Comparison of ENCODE assay signal across 19 cellular contexts in genomic region chrX:112913807-112914206, GRCh38.
DNase-seq lines count a peak whose midpoint lies in the region; ATAC-seq, FAIRE-seq and TF ChIP-seq lines count a peak whose summit lies in the region.
"Had no signal": no experiment of that assay in that cellular context is flagged by ENCODE, and none has a peak within 500 bp of the region (broad histone marks: within the 10 kb centered on the region; RNA-seq: fewer than 3 reads in every experiment).

No MANE protein-coding gene starts in this region.

- H3K27me3 ChIP-seq in PC-9 (ENCODE audit: insufficient read depth, low read depth) (no peaks in the 10 kb centered on the region), ascending aorta (no peaks in the 10 kb centered on the region), pancreas (no peaks in the 10 kb centered on the region)
- H3K27me3 ChIP-seq: BE2C had no signal

- H2AFZ ChIP-seq in PC-9, result no peak overlapping the region

- H3K27ac ChIP-seq in PC-9, result no peak overlapping the region
- H3K27ac ChIP-seq in ascending aorta, result no peak overlapping the region
- H3K27ac ChIP-seq in pancreas, result no peak overlapping the region

- H3K9me3 Mint-ChIP-seq in mesothelial cell of epicardium, result peaks cover 13% of the 10 kb centered on the region
- H3K9me3 Mint-ChIP-seq: CD8-positive, alpha-beta T cell had no signal

- ATAC-seq in pancreas, result no peak
- ATAC-seq: CD8-positive, alpha-beta T cell had no signal

- TF ChIP-seq CTCF in AG10803 (conservative IDR thresholded peaks at IDR 0.05; ENCODE audit: low read length), result peak; percentile 7; the same call in 1 of the 2 replicates
- TF ChIP-seq CTCF in PC-9 (conservative IDR thresholded peaks at IDR 0.05), result peak; percentile 60
- TF ChIP-seq CTCF in mesothelial cell of epicardium (IDR thresholded peaks at IDR 0.05; ENCODE audit: unreplicated experiment), result peak; percentile 60
- no peak for TF ChIP-seq CTCF in ascending aorta (IDR thresholded peaks at IDR 0.05)
- no peak for TF ChIP-seq CTCF in pancreas (IDR thresholded peaks at IDR 0.05)

- H3K4me1 ChIP-seq in PC-9 (replicated peaks; ENCODE audit: insufficient read depth) (no peaks in the 10 kb centered on the region), ascending aorta (no peaks in the 10 kb centered on the region), pancreas (no peaks in the 10 kb centered on the region)
- H3K4me1 ChIP-seq: BE2C had no signal

- DNase-seq in AG10803 (ENCODE audit: low read depth) (no peak), COLO829 (ENCODE audit: low spot score) (peak; percentile 23), PC-9 (no peak), mesothelial cell of epicardium (ENCODE audit: low spot score in 2 of 2, unreplicated experiment in 2 of 2) (no peak), ascending aorta (ENCODE audit: low spot score in 2 of 2) (no peak), pancreas (no peak), NCI-H1092 (lab: John Stamatoyannopoulos, UW) (no peak)
- no peak for DNase-seq in activated naive CD4-positive, alpha-beta T cell treated with Interleukin-2 at 50 U/mL for 16 hours
- DNase-seq: ACHN; BE2C; CD8-positive, alpha-beta T cell; IMR-90; NCI-H1092 treated with DMSO at 0.1 percent for 48 hours; NCI-H1694 treated with DMSO at 0.1 percent for 48 hours; NCI-H446 treated with DMSO at 0.1 percent for 48 hours; NCI-H774; SHP77 had no signal

- CTCF ChIA-PET in PC-9 (lab: Charles Lee), result no interaction called here

- no peaks in the 10 kb centered on the region for H3K4me1 Mint-ChIP-seq in mesothelial cell of epicardium

- intact Hi-C loops in PC-9 (cut with micrococcal nuclease; ENCODE audit: unreplicated experiment), result no loop called here
- intact Hi-C loops in ascending aorta (cut with DNase I), result no loop called here
- intact Hi-C loops in pancreas (cut with DNase I), result no loop called here

- no peaks in the 10 kb centered on the region for H3K79me2 ChIP-seq in PC-9 (ENCODE audit: low read depth)

- H3K36me3 ChIP-seq in PC-9 (ENCODE audit: low read depth) (no peaks in the 10 kb centered on the region), ascending aorta (no peaks in the 10 kb centered on the region), pancreas (no peaks in the 10 kb centered on the region)
- H3K36me3 ChIP-seq: BE2C, HAP-1 had no signal

- H4K20me1 ChIP-seq in PC-9 (ENCODE audit: insufficient read depth), result no peaks in the 10 kb centered on the region

- H3K27me3 Mint-ChIP-seq in mesothelial cell of epicardium (ENCODE audit: low read depth), result no peaks in the 10 kb centered on the region

- BruUV-seq in PC-9 (replicated peaks; lab: Mats Ljungman, UMichigan), result no TSS peak

- H3K9me3 ChIP-seq in PC-9 (ENCODE audit: insufficient read depth, low read depth) (no peaks in the 10 kb centered on the region), ascending aorta (no peaks in the 10 kb centered on the region), pancreas (no peaks in the 10 kb centered on the region)
- H3K9me3 ChIP-seq: BE2C, HAP-1 had no signal

- no peak overlapping the region for H3K4me2 ChIP-seq in PC-9

- FAIRE-seq in pancreas (lab: Jason Lieb, UNC), result no peak
- FAIRE-seq: RCC 7860 had no signal

- H3K4me3 Mint-ChIP-seq in mesothelial cell of epicardium, result no peak overlapping the region
- H3K4me3 Mint-ChIP-seq: CD8-positive, alpha-beta T cell had no signal

- no peak overlapping the region for H3K27ac Mint-ChIP-seq in mesothelial cell of epicardium
- H3K27ac Mint-ChIP-seq: CD8-positive, alpha-beta T cell had no signal

- no peaks in the 10 kb centered on the region for H3K9me2 ChIP-seq in PC-9 (ENCODE audit: insufficient read depth)

- POLR2A ChIA-PET in PC-9 (lab: Charles Lee; ENCODE audit: unreplicated experiment), result no interaction called here

- no peaks in the 10 kb centered on the region for H3K36me3 Mint-ChIP-seq in mesothelial cell of epicardium
- H3K36me3 Mint-ChIP-seq: CD8-positive, alpha-beta T cell had no signal

- no peaks in the 10 kb centered on the region for H3F3A ChIP-seq in PC-9 (ENCODE audit: insufficient read depth, low read depth)

- H3K4me3 ChIP-seq in AG10803 (ENCODE audit: low read length) (no peak overlapping the region), PC-9 (no peak overlapping the region), ascending aorta (no peak overlapping the region), pancreas (no peak overlapping the region)
- H3K4me3 ChIP-seq: HAP-1 had no signal

Comparison
In these comparisons a context has a peak if more than half of its experiments do, and no peak if none do; other contexts are left out.
1. CTCF ChIP-seq: peak in AG10803 (single experiment), PC-9 (single experiment) and mesothelial cell of epicardium (single experiment); none in ascending aorta (0 of 3) and pancreas (0 of 4).